ENCODE assay signal across 9 cellular contexts in genomic region chr2:818233-818632, GRCh38.
"Had no signal": no experiment of that assay in that cellular context is flagged by ENCODE, and none has a peak within 500 bp of the region (broad histone marks: within the 10 kb centered on the region; RNA-seq: fewer than 3 reads in every experiment).

No MANE protein-coding gene starts in this region.

- ATAC-seq: GM23338, HCT116 had no signal

- H3K27ac ChIP-seq: GM23248 had no signal

- H3K27ac Mint-ChIP-seq: GM23338, H9, HFFc6 had no signal

- H3K4me3 Mint-ChIP-seq: GM23338, H9, HFFc6 had no signal

- H3K4me1 ChIP-seq: HAP-1 had no signal

- H3K36me3 ChIP-seq: HAP-1 had no signal

- H3K9me3 Mint-ChIP-seq: H9 had no signal

- H3K4me3 ChIP-seq: GM23248, GM23338, HAP-1 had no signal

- DNase-seq: GM23248, GOT3, H7, HCEC 1CT, HFFc6 had no signal

- H3K9me3 ChIP-seq: HAP-1 had no signal
